In genomic region chr17:72931635-72932034, GRCh38 we compare ENCODE assay signal across 18 cellular contexts.
A peak's percentile ranks its signal among the peaks of the same experiment; 100 is the strongest.
DNase-seq lines count a peak whose midpoint lies in the region; ATAC-seq, FAIRE-seq and TF ChIP-seq lines count a peak whose summit lies in the region.
"Had no signal": no experiment of that assay in that cellular context is flagged by ENCODE, and none has a peak within 500 bp of the region (broad histone marks: within the 10 kb centered on the region; RNA-seq: fewer than 3 reads in every experiment).

No MANE protein-coding gene starts in this region.

- no peaks in the 10 kb centered on the region for H3K27me3 Mint-ChIP-seq in T-helper 2 cell treated with Interferon-gamma antibody and Interleukin-4, amounts not matched to agents 5 μg/mL and 100 μg/mL, for 36 hours (ENCODE audit: low read depth)
- no peaks in the 10 kb centered on the region for H3K27me3 Mint-ChIP-seq in stimulated activated memory B cell treated with anti-CD40 and anti-IgM and Interleukin-4, amounts not matched to agents 10 μg/mL and 1 μg/mL and 100 μg/mL, for 72 hours
- H3K27me3 Mint-ChIP-seq in nephron progenitor cell (ENCODE audit: low read depth, poor library complexity) = peaks cover 5% of the 10 kb centered on the region

- no peak overlapping the region for H3K27ac ChIP-seq in HepG2 (ENCODE audit: extremely low read length, insufficient read depth, low read length)
- no peak overlapping the region for H3K27ac ChIP-seq in right lobe of liver
- H3K27ac ChIP-seq: SK-N-MC, tibial artery had no signal

- H3K9ac ChIP-seq in HepG2 (ENCODE audit: insufficient read depth, low read depth, low read length) = no peak overlapping the region

- FAIRE-seq in HepG2 (lab: Jason Lieb, UNC) = no peak
- FAIRE-seq: GM19239, TTC549 had no signal

- H3K27ac Mint-ChIP-seq in T-helper 2 cell treated with Interferon-gamma antibody and Interleukin-4, amounts not matched to agents 5 μg/mL and 100 μg/mL, for 36 hours = no peak overlapping the region
- peak overlapping the region; percentile 11 for H3K27ac Mint-ChIP-seq in stimulated activated memory B cell treated with anti-CD40 and anti-IgM and Interleukin-4, amounts not matched to agents 10 μg/mL and 1 μg/mL and 100 μg/mL, for 72 hours
- H3K27ac Mint-ChIP-seq in nephron progenitor cell = no peak overlapping the region
- H3K27ac Mint-ChIP-seq: HFFc6, progenitor cell of endocrine pancreas had no signal

- H3K79me2 ChIP-seq in HepG2 (ENCODE audit: insufficient read depth, low read length) = no peaks in the 10 kb centered on the region

- H3K4me3 ChIP-seq in HepG2 (replicated peaks in 1 of 3; ENCODE audit: insufficient read depth in 1 of 3, low read depth in 2 of 3, low read length in 3 of 3) (no peak overlapping the region), right lobe of liver (no peak overlapping the region)
- H3K4me3 ChIP-seq: mucosa of descending colon, SK-N-MC, tibial artery had no signal

- H3K4me3 Mint-ChIP-seq in T-helper 2 cell treated with Interferon-gamma antibody and Interleukin-4, amounts not matched to agents 5 μg/mL and 100 μg/mL, for 36 hours = no peak overlapping the region
- no peak overlapping the region for H3K4me3 Mint-ChIP-seq in stimulated activated memory B cell treated with anti-CD40 and anti-IgM and Interleukin-4, amounts not matched to agents 10 μg/mL and 1 μg/mL and 100 μg/mL, for 72 hours
- H3K4me3 Mint-ChIP-seq in nephron progenitor cell = no peak overlapping the region
- H3K4me3 Mint-ChIP-seq: HFFc6 had no signal

- H3K9me3 ChIP-seq in HepG2 (ENCODE audit: low read length) = no peaks in the 10 kb centered on the region
- H3K9me3 ChIP-seq in right lobe of liver = no peaks in the 10 kb centered on the region
- H3K9me3 ChIP-seq: mucosa of descending colon, tibial artery had no signal

- CTCF ChIA-PET in HepG2 (lab: Yijun Ruan, JAX; ENCODE audit: low intra/inter-chr PET ratio, low total read pairs) = no interaction called here

- no peaks in the 10 kb centered on the region for H3K9me3 Mint-ChIP-seq in T-helper 2 cell treated with Interferon-gamma antibody and Interleukin-4, amounts not matched to agents 5 μg/mL and 100 μg/mL, for 36 hours
- no peaks in the 10 kb centered on the region for H3K9me3 Mint-ChIP-seq in stimulated activated memory B cell treated with anti-CD40 and anti-IgM and Interleukin-4, amounts not matched to agents 10 μg/mL and 1 μg/mL and 100 μg/mL, for 72 hours
- H3K9me3 Mint-ChIP-seq in nephron progenitor cell = no peaks in the 10 kb centered on the region
- H3K9me3 Mint-ChIP-seq: HFFc6 had no signal

- intact Hi-C loops in HepG2 (cut with micrococcal nuclease; ENCODE audit: unreplicated experiment) (no loop called here), right lobe of liver (cut with DNase I) (no loop called here)

- H3K4me1 Mint-ChIP-seq in T-helper 2 cell treated with Interferon-gamma antibody and Interleukin-4, amounts not matched to agents 5 μg/mL and 100 μg/mL, for 36 hours (ENCODE audit: low read depth) = peaks cover 14% of the 10 kb centered on the region
- peaks cover 16% of the 10 kb centered on the region for H3K4me1 Mint-ChIP-seq in stimulated activated memory B cell treated with anti-CD40 and anti-IgM and Interleukin-4, amounts not matched to agents 10 μg/mL and 1 μg/mL and 100 μg/mL, for 72 hours
- H3K4me1 Mint-ChIP-seq in nephron progenitor cell = peaks cover 43% of the 10 kb centered on the region

- DNase-seq in HepG2 (ENCODE audit: low spot score) (no peak), right lobe of liver (no peak), nephron progenitor cell (no peak), NCI-H82 treated with DMSO at 0.1 percent for 48 hours (lab: John Stamatoyannopoulos, UW; ENCODE audit: unreplicated experiment) (no peak)
- peak; percentile 6 for DNase-seq in T-helper 2 cell treated with Interferon-gamma antibody and Interleukin-4, amounts not matched to agents 5 μg/mL and 100 μg/mL, for 36 hours (ENCODE audit: low spot score)
- DNase-seq in activated effector memory CD4-positive, alpha-beta T cell treated with Interleukin-2 at 50 U/mL for 16 hours = no peak
- DNase-seq: DMS153, HFFc6, kidney glomerular epithelial cell, mucosa of descending colon, NCI-H1092 treated with DMSO at 0.1 percent for 48 hours, tibial artery had no signal

- 60% methylated on average over 5 of the region's 5 CpGs for WGBS in HepG2 (ENCODE audit: low lambda C conversion rate)
- 100% methylated on average over 4 of the region's 5 CpGs for WGBS in right lobe of liver (ENCODE audit: insufficient coverage, low coverage, low lambda C conversion rate, missing lambda C conversion rate)

- TF ChIP-seq CTCF in HepG2 (CRISPR knock-in tag; IDR thresholded peaks at IDR 0.05) (no peak), right lobe of liver (IDR thresholded peaks at IDR 0.05) (no peak), nephron progenitor cell (IDR thresholded peaks at IDR 0.05) (no peak)

- ATAC-seq in HepG2 (no peak), right lobe of liver (no peak), GM21423 (IDR thresholded peaks at IDR 0.05; ENCODE audit: unreplicated experiment) (peak; percentile 54)
- ATAC-seq in stimulated activated memory B cell treated with anti-CD40 and anti-IgM and Interleukin-4, amounts not matched to agents 10 μg/mL and 1 μg/mL and 100 μg/mL, for 72 hours = peak; percentile 20
- ATAC-seq: mucosa of descending colon had no signal

- TF ChIP-seq EP300 in HepG2 (IDR thresholded peaks at IDR 0.05; ENCODE audit: low read depth in 2 of 2, low read length in 2 of 2) (no peak), HepG2 (CRISPR knock-in tag; IDR thresholded peaks at IDR 0.05; ENCODE audit: borderline replicate concordance) (no peak)

- no peaks in the 10 kb centered on the region for H3K36me3 ChIP-seq in HepG2 (replicated peaks in 1 of 2; ENCODE audit: control insufficient read depth in 1 of 2, insufficient read depth in 2 of 2, low read length in 2 of 2)
- peaks cover 0 to 2% (median 0%) of the 10 kb centered on the region in 4 donors for H3K36me3 ChIP-seq in right lobe of liver
- H3K36me3 ChIP-seq: tibial artery had no signal

- no peaks in the 10 kb centered on the region for H3K27me3 ChIP-seq in HepG2 (ENCODE audit: control insufficient read depth in 1 of 2, insufficient read depth in 2 of 2, low read length in 2 of 2)
- no peaks in the 10 kb centered on the region for H3K27me3 ChIP-seq in right lobe of liver
- H3K27me3 ChIP-seq: tibial artery had no signal

- TF ChIP-seq POLR2A in HepG2 (IDR thresholded peaks at IDR 0.05; ENCODE audit: insufficient read depth in 1 of 2, low read depth in 2 of 2, low read length in 2 of 2) (no peak), right lobe of liver (IDR thresholded peaks at IDR 0.05) (no peak)

- no peak overlapping the region for H2AFZ ChIP-seq in HepG2 (ENCODE audit: low read length)

- POLR2A ChIA-PET in HepG2 (lab: Yijun Ruan, JAX) = no interaction called here

- H3K4me1 ChIP-seq in HepG2 (ENCODE audit: insufficient read depth, low read length) (peaks cover 55% of the 10 kb centered on the region), right lobe of liver (no peaks in the 10 kb centered on the region)
- H3K4me1 ChIP-seq: tibial artery had no signal

- no peak overlapping the region for H3K4me2 ChIP-seq in HepG2 (ENCODE audit: low read depth, low read length)

- no peaks in the 10 kb centered on the region for H4K20me1 ChIP-seq in HepG2 (ENCODE audit: insufficient read depth, low read length)

- in situ Hi-C loops in HepG2 (cut with HindIII; ENCODE audit: extremely low pct_ligation_motif_present, low pct_unique_long_range_greater_than_20kb) = loop anchor here (25.0 kb wide), 1 partner anchor 369 kb away; no protein-coding TSS in a partner anchor

- no TSS peak for BruUV-seq in HepG2 (replicated peaks; lab: Mats Ljungman, UMichigan)

- no peaks in the 10 kb centered on the region for H3K36me3 Mint-ChIP-seq in T-helper 2 cell treated with Interferon-gamma antibody and Interleukin-4, amounts not matched to agents 5 μg/mL and 100 μg/mL, for 36 hours (ENCODE audit: low read depth)
- H3K36me3 Mint-ChIP-seq in stimulated activated memory B cell treated with anti-CD40 and anti-IgM and Interleukin-4, amounts not matched to agents 10 μg/mL and 1 μg/mL and 100 μg/mL, for 72 hours = peaks cover 25% of the 10 kb centered on the region
- H3K36me3 Mint-ChIP-seq in nephron progenitor cell (ENCODE audit: low read depth) = peaks cover 5% of the 10 kb centered on the region

- TF ChIP-seq RAD21 in HepG2 (CRISPR knock-in tag; IDR thresholded peaks at IDR 0.05) = no peak

TF ChIP-seq in HepG2, 621 proteins besides CTCF, POLR2A, EP300 and RAD21:
- TF ChIP-seq RCOR2 (CRISPR knock-in tag; IDR thresholded peaks at IDR 0.05) (0 out of 2 replicates have a peak, but pooled peaks have one; percentile 20), HOXA3 (CRISPR knock-in tag; IDR thresholded peaks at IDR 0.05) (no peak), ZNF644 (CRISPR knock-in tag; IDR thresholded peaks at IDR 0.05; ENCODE audit: low read depth) (peak; percentile 72; the same call in 1 of the 2 replicates)
TF ChIP-seq in HepG2: peak in this region for 2.

Comparison
In these comparisons a context has a peak if more than half of its experiments do, and no peak if none do; other contexts are left out.
1. ATAC-seq: peak in GM21423 (single experiment) and stimulated activated memory B cell treated with anti-CD40 and anti-IgM and Interleukin-4, amounts not matched to agents 10 μg/mL and 1 μg/mL and 100 μg/mL, for 72 hours (single experiment); none in HepG2 (single experiment) and right lobe of liver (0 of 4).